9 cellular contexts compared by ENCODE assay signal in genomic region chr1:13829152-13829769, GRCh38.
DNase-seq lines count a peak whose midpoint lies in the region; ATAC-seq and TF ChIP-seq lines count a peak whose summit lies in the region.
"Had no signal": no experiment of that assay in that cellular context is flagged by ENCODE, and none has a peak within 500 bp of the region (broad histone marks: within the 10 kb centered on the region; RNA-seq: fewer than 3 reads in every experiment).

No MANE protein-coding gene starts in this region.

- CTCF ChIA-PET in RWPE1 (lab: Yijun Ruan, JAX), result interaction anchor here (0.7 to 1.1 kb wide), 3 partner anchors 11 to 158 kb away, joined by 3 to 4 read pairs (median 3); no protein-coding TSS in a partner anchor

- H3K27me3 ChIP-seq in right atrium auricular region, result no peaks in the 10 kb centered on the region
- H3K27me3 ChIP-seq in left lung, result peaks cover 0 to 3% of the 10 kb centered on the region in 2 donors

- ATAC-seq in left ventricle myocardium superior (no peak), left lung (peak; percentile 63), HG02678 (IDR thresholded peaks at IDR 0.05; ENCODE audit: unreplicated experiment) (no peak), HG02970 (IDR thresholded peaks at IDR 0.05; ENCODE audit: low FRiP score, unreplicated experiment) (no peak), GM19452 (IDR thresholded peaks at IDR 0.05; ENCODE audit: unreplicated experiment) (no peak)

- H3K36me3 ChIP-seq in right atrium auricular region, result no peaks in the 10 kb centered on the region
- no peaks in the 10 kb centered on the region for H3K36me3 ChIP-seq in left lung

- no peak overlapping the region for H3K27ac ChIP-seq in right atrium auricular region
- H3K27ac ChIP-seq in RWPE1, result no peak overlapping the region
- no peak overlapping the region for H3K27ac ChIP-seq in left lung

- no peaks in the 10 kb centered on the region for H3K4me1 ChIP-seq in right atrium auricular region
- H3K4me1 ChIP-seq in left lung, result peaks cover 0 to 3% of the 10 kb centered on the region in 2 donors

- intact Hi-C loops in left ventricle myocardium superior (cut with micrococcal nuclease), result loop anchor here (10.0 kb wide), 1 partner anchor 164 kb away; no protein-coding TSS in a partner anchor
- intact Hi-C loops in left lung (cut with DNase I), result loop anchor here in 1 of 2 donors (10.0 kb wide), 2 partner anchors 126 to 164 kb away; no protein-coding TSS in a partner anchor

- TF ChIP-seq CTCF in right atrium auricular region (IDR thresholded peaks at IDR 0.05), result no peak
- 0 out of 2 replicates have a peak, but pooled peaks have one; percentile 1 for TF ChIP-seq CTCF in RWPE1 (conservative IDR thresholded peaks at IDR 0.05; ENCODE audit: low read depth)
- no peak for TF ChIP-seq CTCF in left lung (IDR thresholded peaks at IDR 0.05)

- H3K4me3 ChIP-seq in right atrium auricular region, result no peak overlapping the region
- H3K4me3 ChIP-seq in left lung, result no peak overlapping the region

- POLR2A ChIA-PET in RWPE1 (lab: Yijun Ruan, JAX; ENCODE audit: low non-redundant PET), result no interaction called here

- H3K9me3 ChIP-seq in right atrium auricular region (no peaks in the 10 kb centered on the region), left lung (no peaks in the 10 kb centered on the region)

- DNase-seq in right atrium auricular region (ENCODE audit: low spot score) (peak; percentile 49), left ventricle myocardium superior (no peak), RWPE1 (ENCODE audit: low spot score) (no peak), left lung (no peak)
- no peak for DNase-seq in activated CD4-positive, CD25-positive, alpha-beta regulatory T cell (lab: John Stamatoyannopoulos, UW)
- DNase-seq: left cardiac atrium had no signal
